ENCODE assay signal across 8 cellular contexts in the genomic region with DNA sequence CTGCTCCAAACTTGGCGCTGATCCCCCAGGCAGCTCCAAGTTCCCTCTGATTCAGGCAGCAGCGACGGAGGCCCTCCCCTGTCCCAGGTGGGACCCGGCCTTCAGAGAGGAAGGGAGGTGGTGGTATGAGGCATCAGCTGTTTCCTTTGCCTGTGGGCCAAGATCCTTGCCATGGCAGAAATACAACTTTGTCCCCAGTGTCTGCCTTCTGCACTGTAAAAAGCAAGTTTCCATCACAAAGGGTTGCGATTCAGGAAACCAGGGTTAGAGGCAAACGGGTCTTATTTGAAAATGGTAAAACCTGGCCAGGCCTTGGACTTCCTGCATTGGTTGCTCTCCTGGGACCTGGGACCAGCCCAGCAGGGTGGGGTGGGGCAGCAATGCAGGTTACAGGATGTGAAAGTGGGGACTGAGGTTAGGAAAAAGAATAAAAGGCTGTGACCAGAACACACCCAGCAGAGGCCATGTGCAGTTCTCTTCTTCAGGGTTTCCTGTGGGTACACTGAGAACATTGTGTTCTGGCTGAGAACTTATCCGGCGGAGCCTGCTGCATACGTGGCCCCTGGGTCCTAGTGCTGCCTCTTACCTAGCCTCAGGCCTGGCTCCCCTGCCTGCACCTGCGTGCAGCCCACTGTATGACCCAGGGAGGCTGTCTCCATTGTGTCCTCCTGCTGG. TPM values are rescaled to one million over a fixed set of nuclear protein-coding genes. Genes with fewer than 3 reads are reported as not detected.
DNase-seq lines count a peak whose midpoint lies in the region; ATAC-seq and TF ChIP-seq lines count a peak whose summit lies in the region.

No MANE protein-coding gene starts in this region.

- TF ChIP-seq CTCF in fibroblast of lung (conservative IDR thresholded peaks at IDR 0.05 in 1 of 2, IDR thresholded peaks at IDR 0.05 in 1 of 2; ENCODE audit: low read depth in 1 of 2, low read length in 2 of 2) (no peak), thoracic aorta (IDR thresholded peaks at IDR 0.05) (no peak)

- ATAC-seq in GM18511 (IDR thresholded peaks at IDR 0.05; ENCODE audit: unreplicated experiment) (peak; percentile 83), HG02623 (IDR thresholded peaks at IDR 0.05; ENCODE audit: unreplicated experiment) (peak; percentile 76), thoracic aorta (ENCODE audit: insufficient number of reproducible peaks, low FRiP score, low read depth) (peak; percentile 75)

- H3K27me3 ChIP-seq in fibroblast of lung (ENCODE audit: control insufficient read depth, insufficient read depth, low read length) = no peaks in the 10 kb centered on the region
- no peaks in the 10 kb centered on the region for H3K27me3 ChIP-seq in neuronal stem cell (ENCODE audit: control insufficient read depth in 3 of 3, insufficient read depth in 3 of 3, low read depth in 1 of 3, low read length in 3 of 3)
- no peaks in the 10 kb centered on the region for H3K27me3 ChIP-seq in thoracic aorta (replicated peaks; ENCODE audit: insufficient read depth)

- peak overlapping the region; percentile 33 for H2BK5ac ChIP-seq in neuronal stem cell (ENCODE audit: low read length)

- H4K8ac ChIP-seq in neuronal stem cell (ENCODE audit: low read depth, low read length) = no peak overlapping the region

- H3K9ac ChIP-seq in fibroblast of lung (ENCODE audit: insufficient read depth, low read length) (no peak overlapping the region), neuronal stem cell (ENCODE audit: low read depth, low read length, poor library complexity) (no peak overlapping the region)

- H3K14ac ChIP-seq in neuronal stem cell (ENCODE audit: low read length) = no peak overlapping the region

- H3K18ac ChIP-seq in neuronal stem cell (ENCODE audit: low read length) = peak overlapping the region; percentile 83

- H3K4me2 ChIP-seq in fibroblast of lung (ENCODE audit: extremely low read depth, insufficient read depth, low read length) = peak overlapping the region; percentile 23
- no peak overlapping the region for H3K4me2 ChIP-seq in neuronal stem cell (ENCODE audit: insufficient read depth, low read length, poor library complexity, severe bottlenecking)

- H3K4ac ChIP-seq in neuronal stem cell (ENCODE audit: low read length) = no peak overlapping the region

- H3K79me1 ChIP-seq in neuronal stem cell (ENCODE audit: low read depth, low read length) = no peaks in the 10 kb centered on the region

- H4K91ac ChIP-seq in neuronal stem cell (ENCODE audit: low read depth, low read length, poor library complexity) = no peak overlapping the region

- H2BK12ac ChIP-seq in neuronal stem cell (ENCODE audit: low read length) = peak overlapping the region; percentile 33

- no peaks in the 10 kb centered on the region for H3K79me2 ChIP-seq in fibroblast of lung (ENCODE audit: control insufficient read depth, insufficient read depth, low read length)

- H3K27ac ChIP-seq in fibroblast of lung (ENCODE audit: insufficient read depth, low read length) (no peak overlapping the region), neuronal stem cell (replicated peaks; ENCODE audit: low read length) (no peak overlapping the region), thoracic aorta (peak overlapping the region; percentile 90 to 96)

- H3K4me3 ChIP-seq in fibroblast of lung (replicated peaks in 1 of 4; ENCODE audit: control extremely low read depth in 1 of 4, insufficient read depth in 1 of 4, low read depth in 3 of 4, low read length in 4 of 4) (peak overlapping the region in 1 of 4 experiments; percentile 16), neuronal stem cell (ENCODE audit: low read length in 2 of 2) (peak overlapping the region in 1 of 2 donors; percentile 39), thoracic aorta (peak overlapping the region; percentile 49)

- H2BK15ac ChIP-seq in neuronal stem cell (ENCODE audit: low read length) = peak overlapping the region; percentile 53

- H2AFZ ChIP-seq in fibroblast of lung (ENCODE audit: low read length) (peak overlapping the region; percentile 61), neuronal stem cell (ENCODE audit: low read length) (peak overlapping the region; percentile 87)

- H4K20me1 ChIP-seq in fibroblast of lung (ENCODE audit: control insufficient read depth, extremely low read depth, insufficient read depth, low read length) = no peaks in the 10 kb centered on the region

- H2BK120ac ChIP-seq in neuronal stem cell (ENCODE audit: low read depth, low read length) = peak overlapping the region; percentile 21

- no peaks in the 10 kb centered on the region for H3K9me3 ChIP-seq in fibroblast of lung (ENCODE audit: control insufficient read depth, insufficient read depth, low read depth, low read length)
- no peaks in the 10 kb centered on the region for H3K9me3 ChIP-seq in neuronal stem cell (replicated peaks in 1 of 2; ENCODE audit: control insufficient read depth in 2 of 2, insufficient read depth in 1 of 2, low read depth in 1 of 2, low read length in 2 of 2)
- H3K9me3 ChIP-seq in thoracic aorta = no peaks in the 10 kb centered on the region

- no peak overlapping the region for H3K23ac ChIP-seq in neuronal stem cell (ENCODE audit: low read depth, low read length, poor library complexity)

- peak; percentile 45 for DNase-seq in NCI-H510A treated with DMSO at 0.1 percent for 48 hours (lab: John Stamatoyannopoulos, UW)
- peak; percentile 77 to 78 for DNase-seq in activated T-cell treated with anti-CD3 and anti-CD28 coated beads, Interleukin-2, amount 50 U/mL, for 48 hours
- peak; percentile 31 to 84 for DNase-seq in fibroblast of lung (ENCODE audit: low read depth in 2 of 2)
- no peak for DNase-seq in neuronal stem cell (ENCODE audit: low spot score)
- peak; percentile 71 for DNase-seq in thoracic aorta (ENCODE audit: low spot score)
- no peak for DNase-seq in NCI-H2196 treated with DMSO at 0.1 percent for 48 hours (lab: John Stamatoyannopoulos, UW; ENCODE audit: unreplicated experiment)

- no CpG with 5 or more reads among the region's 10 CpGs for WGBS in neuronal stem cell (ENCODE audit: extremely low coverage in 2 of 2, insufficient read length in 2 of 2, insufficient replicate concordance in 1 of 2), 2 donors

- H3K36me3 ChIP-seq in fibroblast of lung (ENCODE audit: control insufficient read depth, insufficient read depth, low read length) (no peaks in the 10 kb centered on the region), neuronal stem cell (replicated peaks in 1 of 2; ENCODE audit: control insufficient read depth in 2 of 2, insufficient read depth in 2 of 2, low read length in 2 of 2) (no peaks in the 10 kb centered on the region), thoracic aorta (no peaks in the 10 kb centered on the region)

- peak overlapping the region; percentile 43 for H2AK5ac ChIP-seq in neuronal stem cell (ENCODE audit: low read depth, low read length)

- H3K4me1 ChIP-seq in fibroblast of lung (ENCODE audit: control insufficient read depth, extremely low read depth, insufficient read depth, low read length) (peaks cover 23% of the 10 kb centered on the region), neuronal stem cell (ENCODE audit: control insufficient read depth in 2 of 2, insufficient read depth in 1 of 2, low read depth in 1 of 2, low read length in 2 of 2) (peaks cover 14 to 16% of the 10 kb centered on the region in 2 donors), thoracic aorta (ENCODE audit: control insufficient read depth in 1 of 2, low read depth in 2 of 2) (peaks cover 67 to 94% of the 10 kb centered on the region in 2 donors)

RNA-seq across cellular contexts. Expression of gene DDIT4, which starts 25.1 kb away (rescaled TPM):
- total RNA-seq in fibroblast of lung = 662 and 712 TPM in 2 replicates
- polyA plus RNA-seq in fibroblast of lung = 26.3 and 51.3 TPM in 2 replicates
- 41.9 and 71.5 TPM in 2 replicates for polyA plus RNA-seq in fibroblast of lung (2012)
- 16.6 and 31.2 TPM in 2 replicates for polyA minus RNA-seq in fibroblast of lung (ENCODE audit: low replicate concordance)
- 58.0 TPM for polyA plus RNA-seq in neuronal stem cell (2013, experiment 1 of 2)
- 58.6 TPM for polyA plus RNA-seq in neuronal stem cell (2013, experiment 2 of 2)
- 100 to 1,000 TPM; 163 to 374 TPM for total RNA-seq in thoracic aorta

RNA-seq across cellular contexts. Expression of gene ASCC1, which starts 32.5 kb away (rescaled TPM):
- total RNA-seq in fibroblast of lung (35.2 and 42.1 TPM in 2 replicates), thoracic aorta (10 to 100 TPM; 15.2 to 30.3 TPM)
- 36.1 and 40.2 TPM in 2 replicates for polyA plus RNA-seq in fibroblast of lung
- polyA plus RNA-seq in fibroblast of lung (2012) = 26.2 and 26.4 TPM in 2 replicates
- 6.5 and 16.8 TPM in 2 replicates for polyA minus RNA-seq in fibroblast of lung (ENCODE audit: low replicate concordance)
- 34.4 TPM for polyA plus RNA-seq in neuronal stem cell (2013, experiment 1 of 2)
- 33.0 TPM for polyA plus RNA-seq in neuronal stem cell (2013, experiment 2 of 2)

RNA-seq across cellular contexts. Expression of gene ANAPC16, which starts 32.8 kb away (rescaled TPM):
- total RNA-seq in fibroblast of lung = 47.2 and 54.2 TPM in 2 replicates
- 46.0 and 73.6 TPM in 2 replicates for polyA plus RNA-seq in fibroblast of lung
- 33.9 and 52.9 TPM in 2 replicates for polyA plus RNA-seq in fibroblast of lung (2012)
- 6.3 and 11.0 TPM in 2 replicates for polyA minus RNA-seq in fibroblast of lung (ENCODE audit: low replicate concordance)
- polyA plus RNA-seq in neuronal stem cell (2013, experiment 1 of 2) = 86.8 TPM
- 88.2 TPM for polyA plus RNA-seq in neuronal stem cell (2013, experiment 2 of 2)
- total RNA-seq in thoracic aorta = 10 to 100 TPM; 44.0 to 46.7 TPM

Comparison
In these comparisons a context has a peak if more than half of its experiments do, and no peak if none do; other contexts are left out.
1. DNase-seq: peak in NCI-H510A treated with DMSO at 0.1 percent for 48 hours (single experiment), activated T-cell treated with anti-CD3 and anti-CD28 coated beads, Interleukin-2, amount 50 U/mL, for 48 hours (2 of 2), fibroblast of lung (2 of 2) and thoracic aorta (single experiment); none in neuronal stem cell (single experiment) and NCI-H2196 treated with DMSO at 0.1 percent for 48 hours (single experiment).
2. H3K27ac ChIP-seq: peak in thoracic aorta (2 of 2); none in fibroblast of lung (single experiment) and neuronal stem cell (single experiment).
3. Peak in every context shown above with its lines, with median percentiles within 50 percentile points of each other: ATAC-seq.